In the genomic region with DNA sequence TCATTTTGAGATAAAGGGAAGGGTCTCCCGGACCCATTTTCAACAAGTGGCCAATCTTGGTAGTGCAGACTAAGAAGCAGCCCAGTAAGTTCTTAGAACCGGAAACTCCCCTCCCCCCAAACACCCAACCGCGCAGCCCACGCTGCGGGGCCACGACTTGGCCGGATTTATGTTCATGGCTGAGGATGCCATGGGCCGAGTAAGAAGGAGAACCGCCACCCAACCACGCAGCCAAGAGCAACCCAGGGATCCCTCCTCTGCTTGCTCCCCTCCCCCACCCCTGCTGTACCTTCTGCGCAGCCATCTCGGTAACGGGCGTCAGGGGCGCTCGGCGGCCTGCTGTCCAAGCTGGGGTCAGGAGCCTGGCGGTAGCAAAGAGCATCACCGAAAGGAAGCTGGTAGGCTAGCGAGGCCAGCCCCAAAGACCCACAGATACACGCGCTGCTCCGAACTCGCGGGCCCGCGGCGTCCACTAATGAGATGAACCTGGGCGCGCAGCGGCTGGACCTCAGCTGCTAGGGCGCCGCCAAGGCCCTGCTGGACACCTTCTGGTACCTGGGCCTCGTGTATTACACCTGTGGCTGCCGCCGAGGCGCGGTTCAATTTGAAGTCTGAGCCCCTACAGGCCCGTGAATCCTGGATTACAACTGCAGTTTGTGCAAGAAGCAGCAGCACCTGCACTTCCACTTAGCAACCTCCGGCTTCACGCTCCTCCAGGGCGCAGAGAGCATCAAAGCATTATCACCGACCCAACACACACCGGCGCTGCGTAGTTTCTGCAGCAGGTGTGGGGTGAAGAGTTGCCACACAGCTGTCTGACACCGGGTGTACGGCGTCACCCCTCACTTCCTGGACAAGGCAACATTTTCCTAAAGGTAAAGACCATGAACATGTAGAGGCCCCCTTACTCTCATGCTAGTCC, we compare ENCODE assay signal across 1 cellular context.
TF ChIP-seq lines count a peak whose summit lies in the region.

No MANE protein-coding gene starts in this region.

TF ChIP-seq in IMR-90, 13 proteins besides CTCF, POLR2A, EP300 and RAD21 (continued from another document):
- TF ChIP-seq MXI1 (IDR thresholded peaks at IDR 0.05; ENCODE audit: borderline replicate concordance, low read depth, low read length) (no peak), SMC3 (IDR thresholded peaks at IDR 0.05; ENCODE audit: low read depth, low read length) (no peak), RFX5 (IDR thresholded peaks at IDR 0.05; ENCODE audit: low read depth, low read length) (no peak), CEBPB (IDR thresholded peaks at IDR 0.05; ENCODE audit: low read depth, low read length) (no peak), NFE2L2 (IDR thresholded peaks at IDR 0.05; ENCODE audit: low read depth, low read length) (no peak), FOS (IDR thresholded peaks at IDR 0.05; ENCODE audit: low read depth, low read length) (no peak), BHLHE40 (IDR thresholded peaks at IDR 0.05; ENCODE audit: low read depth, low read length) (no peak)
